In genomic region chr2:110104025-110104771, GRCh38 we compare ENCODE assay signal across 10 cellular contexts. TPM values are rescaled to one million over a fixed set of nuclear protein-coding genes. Genes with fewer than 3 reads are reported as not detected.
A peak's percentile ranks its signal among the peaks of the same experiment; 100 is the strongest.
DNase-seq lines count a peak whose midpoint lies in the region; ATAC-seq and TF ChIP-seq lines count a peak whose summit lies in the region.
"Had no signal": no experiment of that assay in that cellular context is flagged by ENCODE, and none has a peak within 500 bp of the region (broad histone marks: within the 10 kb centered on the region; RNA-seq: fewer than 3 reads in every experiment).

No MANE protein-coding gene starts in this region.

- TF ChIP-seq RAD21 in SK-N-SH (IDR thresholded peaks at IDR 0.05; ENCODE audit: low read length): no peak

- TF ChIP-seq EP300 in SK-N-SH (IDR thresholded peaks at IDR 0.05; ENCODE audit: borderline replicate concordance in 1 of 2, low read depth in 1 of 2, low read length in 1 of 2): no peak
- no peak for TF ChIP-seq EP300 in tibial nerve (IDR thresholded peaks at IDR 0.05)

- H3K4me3 ChIP-seq in astrocyte of the cerebellum (ENCODE audit: low read depth, low read length): no peak overlapping the region
- H3K4me3 ChIP-seq in lung: no peak overlapping the region
- H3K4me3 ChIP-seq in SK-N-SH (ENCODE audit: low read depth in 2 of 2, low read length in 1 of 2): no peak overlapping the region
- H3K4me3 ChIP-seq in prostate gland: no peak overlapping the region
- no peak overlapping the region for H3K4me3 ChIP-seq in tibial nerve

- intact Hi-C loops in prostate gland (cut with DNase I): no loop called here

- POLR2A ChIA-PET in SK-N-SH (lab: Yijun Ruan, JAX): no interaction called here

- no peak overlapping the region for H3K9ac ChIP-seq in SK-N-SH

- H3K27me3 ChIP-seq in lung (ENCODE audit: control insufficient read depth, insufficient read depth): no peaks in the 10 kb centered on the region
- H3K27me3 ChIP-seq in SK-N-SH (ENCODE audit: insufficient read depth): no peaks in the 10 kb centered on the region
- no peaks in the 10 kb centered on the region for H3K27me3 ChIP-seq in prostate gland (replicated peaks; ENCODE audit: insufficient read depth)
- H3K27me3 ChIP-seq in tibial nerve: peaks cover 0 to 6% of the 10 kb centered on the region in 2 donors
- H3K27me3 ChIP-seq: brain microvascular endothelial cell had no signal

- H3K27ac ChIP-seq in lung (ENCODE audit: low read depth in 1 of 2, low read length in 1 of 2): peak overlapping the region in 1 of 2 donors; percentile 96
- H3K27ac ChIP-seq in SK-N-SH (ENCODE audit: low read depth in 2 of 2, low read length in 1 of 2): peak overlapping the region in 1 of 2 experiments; percentile 100; a peak in 2 of 4 replicates
- H3K27ac ChIP-seq in prostate gland: peak overlapping the region in 1 of 2 donors; percentile 49
- H3K27ac ChIP-seq in tibial nerve: no peak overlapping the region
- H3K27ac ChIP-seq: brain microvascular endothelial cell had no signal

- ATAC-seq in lung (ENCODE audit: insufficient read depth, low FRiP score): peak; percentile 20
- ATAC-seq: CD8-positive, alpha-beta T cell had no signal

- WGBS in lung, 2 donors: 68 to 81% methylated on average over 10 of the region's 10 CpGs
- 88% methylated on average over 10 of the region's 10 CpGs for WGBS in SK-N-SH (ENCODE audit: low lambda C conversion rate)
- WGBS in prostate gland: 58% methylated on average over 10 of the region's 10 CpGs
- 80 to 91% methylated on average over 10 of the region's 10 CpGs for WGBS in tibial nerve, 2 donors

- TF ChIP-seq POLR2A in prostate gland (IDR thresholded peaks at IDR 0.05) (no peak), tibial nerve (IDR thresholded peaks at IDR 0.05) (no peak)

- no peaks in the 10 kb centered on the region for H3K36me3 ChIP-seq in lung (ENCODE audit: control insufficient read depth in 2 of 2, insufficient read depth in 2 of 2, low read length in 2 of 2)
- no peaks in the 10 kb centered on the region for H3K36me3 ChIP-seq in SK-N-SH (replicated peaks in 1 of 2; ENCODE audit: control insufficient read depth in 1 of 2, insufficient read depth in 2 of 2, low read length in 1 of 2)
- no peaks in the 10 kb centered on the region for H3K36me3 ChIP-seq in prostate gland
- H3K36me3 ChIP-seq in tibial nerve: no peaks in the 10 kb centered on the region
- H3K36me3 ChIP-seq: brain microvascular endothelial cell had no signal

- H3K4me2 ChIP-seq in SK-N-SH: no peak overlapping the region

- H3K9me3 ChIP-seq in lung (ENCODE audit: control insufficient read depth in 2 of 2, insufficient read depth in 1 of 2, low read length in 1 of 2): no peaks in the 10 kb centered on the region
- no peaks in the 10 kb centered on the region for H3K9me3 ChIP-seq in SK-N-SH
- H3K9me3 ChIP-seq in prostate gland: no peaks in the 10 kb centered on the region
- peaks cover 0 to 6% (median 0%) of the 10 kb centered on the region in 4 donors for H3K9me3 ChIP-seq in tibial nerve

- H3K9me2 ChIP-seq in SK-N-SH: no peaks in the 10 kb centered on the region

- in situ Hi-C loops in astrocyte of the cerebellum (cut with HindIII; ENCODE audit: low sequenced_read_pairs): no loop called here

- H3K4me1 ChIP-seq in lung (ENCODE audit: control insufficient read depth in 2 of 2, insufficient read depth in 2 of 2, low read length in 2 of 2) (peaks cover 2 to 52% of the 10 kb centered on the region in 2 donors), SK-N-SH (ENCODE audit: control insufficient read depth in 1 of 2, insufficient read depth in 2 of 2, low read depth in 1 of 2, low read length in 1 of 2) (peaks cover 17 to 44% of the 10 kb centered on the region in 2 experiments; a peak in 3 of 4 replicates), prostate gland (replicated peaks) (peaks cover 16% of the 10 kb centered on the region), tibial nerve (peaks cover 0 to 18% (median 13%) of the 10 kb centered on the region in 4 donors)

- peaks cover 53% of the 10 kb centered on the region for H3F3A ChIP-seq in SK-N-SH (replicated peaks; ENCODE audit: insufficient read depth)

- no peak overlapping the region for H2AFZ ChIP-seq in SK-N-SH (ENCODE audit: low read depth)

- H4K20me1 ChIP-seq in SK-N-SH (ENCODE audit: insufficient read depth): no peaks in the 10 kb centered on the region

- peaks cover 5% of the 10 kb centered on the region for H3K79me2 ChIP-seq in SK-N-SH (ENCODE audit: insufficient read depth)

- DNase-seq in DMS153 (lab: John Stamatoyannopoulos, UW) (peak; percentile 80), NCI-H2029 (lab: John Stamatoyannopoulos, UW) (peak; percentile 93), astrocyte of the cerebellum (ENCODE audit: low read depth) (peak; percentile 60), lung (ENCODE audit: low spot score) (peak; percentile 70), SK-N-SH (no peak), prostate gland (ENCODE audit: low spot score) (no peak), tibial nerve (ENCODE audit: low spot score in 2 of 2) (no peak), NCI-H526 treated with DMSO at 0.1 percent for 48 hours (lab: John Stamatoyannopoulos, UW) (no peak)
- DNase-seq: brain microvascular endothelial cell had no signal

- CTCF ChIA-PET in SK-N-SH (lab: Yijun Ruan, JAX): no interaction called here

- TF ChIP-seq CTCF in astrocyte of the cerebellum (IDR thresholded peaks at IDR 0.05; ENCODE audit: low read depth, low read length, missing control alignments) (no peak), lung (IDR thresholded peaks at IDR 0.05; ENCODE audit: control extremely low read depth, extremely low read depth) (no peak), SK-N-SH (IDR thresholded peaks at IDR 0.05) (no peak), prostate gland (IDR thresholded peaks at IDR 0.05) (no peak), tibial nerve (IDR thresholded peaks at IDR 0.05) (no peak)

TF ChIP-seq in SK-N-SH, 30 proteins besides CTCF, POLR2A, EP300 and RAD21 (continues in another document):
- TF ChIP-seq NFIC (IDR thresholded peaks at IDR 0.05; ENCODE audit: borderline replicate concordance) (no peak), ZBTB33 (IDR thresholded peaks at IDR 0.05; ENCODE audit: borderline replicate concordance, low read depth) (no peak), MEF2A (IDR thresholded peaks at IDR 0.05; ENCODE audit: borderline replicate concordance, low read depth) (no peak), GATA2 (CRISPR knock-in tag; IDR thresholded peaks at IDR 0.05) (no peak), FOSL2 (IDR thresholded peaks at IDR 0.05; ENCODE audit: borderline replicate concordance, low read depth) (no peak), TCF12 (IDR thresholded peaks at IDR 0.05) (no peak), PBX3 (IDR thresholded peaks at IDR 0.05) (no peak), IRF3 (IDR thresholded peaks at IDR 0.05; ENCODE audit: low read depth, low read length) (no peak), RXRA (IDR thresholded peaks at IDR 0.05; ENCODE audit: borderline replicate concordance, low read depth) (no peak), USF1 (IDR thresholded peaks at IDR 0.05; ENCODE audit: borderline replicate concordance, low read depth) (no peak), FOXM1 (IDR thresholded peaks at IDR 0.05; ENCODE audit: low read depth) (no peak), CHD2 (IDR thresholded peaks at IDR 0.05; ENCODE audit: low read length, partially characterized antibody) (no peak), NRF1 (IDR thresholded peaks at IDR 0.05; ENCODE audit: low read depth, low read length) (no peak)

RNA-seq across cellular contexts. Expression of gene MALL, which starts 11.4 kb away (rescaled TPM):
- total RNA-seq in lung (100 to 1,000 TPM; 121 to 123 TPM), prostate gland (10 to 100 TPM; 18.5 to 40.1 TPM), tibial nerve (10 to 100 TPM; 12.6 to 33.3 (median 24.7) TPM)
- polyA plus RNA-seq in lung (10 to 100 TPM; 41.5 to 97.7 TPM), SK-N-SH (2012; rRNA removed) (1.7 and 5.2 TPM in 2 replicates)
- polyA plus RNA-seq in SK-N-SH (2012; cell fraction: cytosol; rRNA removed): 4.1 and 5.1 TPM in 2 replicates
- 2.1 and 2.4 TPM in 2 replicates for polyA plus RNA-seq in SK-N-SH (2012; cell fraction: nucleus; rRNA removed)
- total RNA-seq: CD8-positive, alpha-beta T cell had no signal

Comparison
In these comparisons a context has a peak if more than half of its experiments do, and no peak if none do; other contexts are left out.
1. DNase-seq: peak in DMS153 (single experiment), NCI-H2029 (single experiment), astrocyte of the cerebellum (single experiment) and lung (single experiment); none in SK-N-SH (single experiment), prostate gland (single experiment), tibial nerve (0 of 2) and NCI-H526 treated with DMSO at 0.1 percent for 48 hours (single experiment).